Comparison of ENCODE assay signal across 8 cellular contexts in genomic region chr22:44667829-44668189, GRCh38. TPM values are rescaled to one million over a fixed set of nuclear protein-coding genes. Genes with fewer than 3 reads are reported as not detected.
A peak's percentile ranks its signal among the peaks of the same experiment; 100 is the strongest.
DNase-seq lines count a peak whose midpoint lies in the region.

No MANE protein-coding gene starts in this region.

- peaks cover 84 to 86% of the 10 kb centered on the region in 2 donors for H3K4me1 Mint-ChIP-seq in immature natural killer cell

- WGBS in HUES64, result 35% methylated on average over 8 of the region's 8 CpGs

- H3K27ac Mint-ChIP-seq in immature natural killer cell, result peak overlapping the region; percentile 88 to 96 (median 91)

- peaks cover 13 to 20% (median 18%) of the 10 kb centered on the region in 3 donors for H3K27me3 Mint-ChIP-seq in immature natural killer cell (ENCODE audit: low read depth in 3 of 3)

- peaks cover 3% of the 10 kb centered on the region; the same call in 1 of the 2 replicates for H3K4me1 ChIP-seq in HUES64 (ENCODE audit: insufficient read depth, low read length)

- no peaks in the 10 kb centered on the region for H3K9me3 ChIP-seq in HUES64 (ENCODE audit: insufficient read depth, low read depth, low read length)

- H3K36me3 ChIP-seq in HUES64 (ENCODE audit: insufficient read depth, low read length), result no peaks in the 10 kb centered on the region

- peaks cover 0 to 4% (median 0%) of the 10 kb centered on the region in 3 donors for H3K36me3 Mint-ChIP-seq in immature natural killer cell

- no peak overlapping the region for H3K9ac ChIP-seq in HUES64 (ENCODE audit: low read depth, low read length)

- DNase-seq in activated T-helper 9 cell treated with anti-CD3 and anti-CD28 coated beads, Interleukin-2, amount 50 U/mL, for 16 hours (ENCODE audit: low read depth), result peak; percentile 43
- peak; percentile 89 to 91 (median 89) for DNase-seq in immature natural killer cell
- peak; percentile 35 to 41 for DNase-seq in stimulated activated CD8-positive, alpha-beta memory T cell treated with anti-CD3 and anti-CD28 coated beads, Interleukin-2, amount 100 ng/mL, for 1 hour (ENCODE audit: low read depth in 2 of 2)
- DNase-seq in SW480 (ENCODE audit: low spot score), result no peak
- DNase-seq in NCI-H1417 (lab: John Stamatoyannopoulos, UW), result no peak
- DNase-seq in GM19240 (ENCODE audit: insufficient read length, low spot score), result no peak
- DNase-seq in cerebellar cortex (ENCODE audit: low spot score), result no peak

- H3K4me3 Mint-ChIP-seq in immature natural killer cell, result peak overlapping the region; percentile 73 to 85 (median 83)

- no peak overlapping the region for H3K27ac ChIP-seq in HUES64 (ENCODE audit: low read depth, low read length)

- no peaks in the 10 kb centered on the region for H3K9me3 Mint-ChIP-seq in immature natural killer cell

- H3K4me3 ChIP-seq in HUES64 (ENCODE audit: low read length), result peak overlapping the region; percentile 65

- H3K27me3 ChIP-seq in HUES64 (ENCODE audit: insufficient read depth, low read length), result peaks cover 30% of the 10 kb centered on the region

RNA-seq across cellular contexts. Expression of gene PRR5, which starts 34.2 kb away (rescaled TPM):
- polyA plus RNA-seq in HUES64 (2013, experiment 1 of 2), result 8.8 TPM
- polyA plus RNA-seq in HUES64 (2013, experiment 2 of 2), result 7.9 TPM
- polyA plus RNA-seq in immature natural killer cell, result 100 to 1,000 TPM; 102 to 168 (median 112) TPM

Comparison
In these comparisons a context has a peak if more than half of its experiments do, and no peak if none do; other contexts are left out.
1. DNase-seq: peak in activated T-helper 9 cell treated with anti-CD3 and anti-CD28 coated beads, Interleukin-2, amount 50 U/mL, for 16 hours (single experiment), immature natural killer cell (3 of 3) and stimulated activated CD8-positive, alpha-beta memory T cell treated with anti-CD3 and anti-CD28 coated beads, Interleukin-2, amount 100 ng/mL, for 1 hour (2 of 2); none in SW480 (single experiment), NCI-H1417 (0 of 3), GM19240 (single experiment) and cerebellar cortex (single experiment).